ENCODE assay signal across 8 cellular contexts in the genomic region with DNA sequence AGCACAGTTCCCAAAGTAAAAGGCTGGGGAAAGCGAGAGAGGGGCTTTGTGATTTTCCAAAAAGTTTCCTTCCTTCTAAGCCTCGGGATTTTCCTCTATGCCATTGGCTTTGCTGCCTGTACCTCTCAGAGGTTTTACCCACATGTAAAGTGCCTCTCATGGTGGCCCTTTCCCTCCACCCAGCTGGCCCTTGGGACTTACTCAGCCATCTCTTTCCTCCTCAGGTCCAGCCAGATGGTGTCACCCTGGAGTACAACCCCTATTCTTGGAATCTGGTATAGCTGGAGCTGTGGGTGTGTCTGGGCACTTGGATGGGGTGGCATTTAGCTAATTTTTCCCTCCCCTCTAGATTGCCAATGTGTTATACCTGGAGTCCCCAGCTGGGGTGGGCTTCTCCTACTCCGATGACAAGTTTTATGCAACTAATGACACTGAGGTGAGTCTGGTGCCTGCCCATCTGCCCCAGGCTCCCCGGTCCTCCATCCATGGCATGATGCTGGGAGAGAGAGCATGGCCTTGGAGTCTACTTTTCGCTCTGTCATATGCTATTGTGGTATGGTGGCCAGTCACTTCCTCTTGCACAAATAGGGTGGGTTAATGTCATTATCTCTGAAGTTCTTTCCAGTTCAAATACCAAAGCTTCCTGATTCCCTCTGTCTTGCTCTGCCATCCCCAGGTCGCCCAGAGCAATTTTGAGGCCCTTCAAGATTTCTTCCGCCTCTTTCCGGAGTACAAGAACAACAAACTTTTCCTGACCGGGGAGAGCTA. TPM values are rescaled to one million over a fixed set of nuclear protein-coding genes. Genes with fewer than 3 reads are reported as not detected.
DNase-seq lines count a peak whose midpoint lies in the region; ATAC-seq and TF ChIP-seq lines count a peak whose summit lies in the region.

No MANE protein-coding gene starts in this region.

- peak overlapping the region; percentile 81 for H3K27ac ChIP-seq in Panc1 (ENCODE audit: low read length)
- H3K27ac ChIP-seq in effector memory CD4-positive, alpha-beta T cell (ENCODE audit: insufficient read depth, low read length, poor library complexity, severe bottlenecking): peak overlapping the region; percentile 63

- peaks cover 12% of the 10 kb centered on the region for H3K4me1 ChIP-seq in Panc1 (ENCODE audit: control insufficient read depth, insufficient read depth, low read length)
- peaks cover 14% of the 10 kb centered on the region for H3K4me1 ChIP-seq in effector memory CD4-positive, alpha-beta T cell (ENCODE audit: control insufficient read depth, insufficient read depth, low read length, poor library complexity, severe bottlenecking)

- H3K27me3 Mint-ChIP-seq in activated T-cell treated with anti-CD3 and anti-CD28 coated beads, Interleukin-2, amount 50 U/mL, for 4 hours (ENCODE audit: low read depth): no peaks in the 10 kb centered on the region
- H3K27me3 Mint-ChIP-seq in naive B cell: no peaks in the 10 kb centered on the region

- CTCF ChIA-PET in Panc1 (lab: Charles Lee): interaction anchor here (1.7 kb wide), 1 partner anchor 13 kb away, joined by 4 read pairs; no protein-coding TSS in a partner anchor

- no peaks in the 10 kb centered on the region for H3K9me3 Mint-ChIP-seq in activated T-cell treated with anti-CD3 and anti-CD28 coated beads, Interleukin-2, amount 50 U/mL, for 4 hours
- H3K9me3 Mint-ChIP-seq in naive B cell: no peaks in the 10 kb centered on the region

- peak overlapping the region in 5 of 6 donors; percentile 46 to 93 (median 74) for H3K27ac Mint-ChIP-seq in naive B cell

- H3K27me3 ChIP-seq in Panc1 (ENCODE audit: control insufficient read depth, insufficient read depth, low read length): no peaks in the 10 kb centered on the region
- no peaks in the 10 kb centered on the region for H3K27me3 ChIP-seq in effector memory CD4-positive, alpha-beta T cell (replicated peaks; ENCODE audit: control insufficient read depth, insufficient read depth, low read length, poor library complexity, severe bottlenecking)

- intact Hi-C loops in Panc1 (cut with micrococcal nuclease; ENCODE audit: unreplicated experiment): no loop called here

- peaks cover 8% of the 10 kb centered on the region for H3K36me3 Mint-ChIP-seq in activated T-cell treated with anti-CD3 and anti-CD28 coated beads, Interleukin-2, amount 50 U/mL, for 4 hours (ENCODE audit: insufficient read depth)
- peaks cover 0 to 5% of the 10 kb centered on the region in 2 donors for H3K36me3 Mint-ChIP-seq in naive B cell

- BruUV-seq in Panc1 (replicated peaks; lab: Mats Ljungman, UMichigan): TSS peak; percentile 61

- in situ Hi-C loops in Panc1 (cut with HindIII; ENCODE audit: low pct_unique_long_range_greater_than_20kb, low sequenced_read_pairs): no loop called here

- no peaks in the 10 kb centered on the region for H3K9me3 ChIP-seq in Panc1 (ENCODE audit: control insufficient read depth, insufficient read depth, low read depth, low read length)
- H3K9me3 ChIP-seq in effector memory CD4-positive, alpha-beta T cell (ENCODE audit: control insufficient read depth, low read length): no peaks in the 10 kb centered on the region

- POLR2A ChIA-PET in Panc1 (lab: Charles Lee): no interaction called here

- H3K4me3 ChIP-seq in Panc1 (ENCODE audit: low read depth in 2 of 2, low read length in 2 of 2): peak overlapping the region; percentile 68 to 74
- peak overlapping the region; percentile 82 for H3K4me3 ChIP-seq in effector memory CD4-positive, alpha-beta T cell (ENCODE audit: insufficient read depth, low read depth, low read length, poor library complexity, severe bottlenecking)

- ATAC-seq in activated T-cell treated with anti-CD3 and anti-CD28 coated beads, Interleukin-2, amount 50 U/mL, for 4 hours: no peak
- ATAC-seq in Panc1 (peak; percentile 54), naive B cell (ENCODE audit: low read depth in 2 of 2) (no peak), HG03439 (IDR thresholded peaks at IDR 0.05; ENCODE audit: unreplicated experiment) (no peak), GM19395 (IDR thresholded peaks at IDR 0.05; ENCODE audit: unreplicated experiment) (no peak)

- H3K36me3 ChIP-seq in Panc1 (ENCODE audit: control insufficient read depth, insufficient read depth, low read length): peaks cover 3% of the 10 kb centered on the region; the same call in 1 of the 2 replicates
- H3K36me3 ChIP-seq in effector memory CD4-positive, alpha-beta T cell (ENCODE audit: control insufficient read depth, insufficient read depth, low read length): peaks cover 13% of the 10 kb centered on the region

- no peak for DNase-seq in activated T-cell treated with anti-CD3 and anti-CD28 coated beads, Interleukin-2, amount 50 U/mL, for 4 hours
- DNase-seq in activated T-cell treated with anti-CD3 and anti-CD28 coated beads for 4 hours: no peak
- DNase-seq in Panc1 (ENCODE audit: low read depth, low spot score): no peak
- DNase-seq in effector memory CD4-positive, alpha-beta T cell: no peak
- no peak for DNase-seq in naive B cell
- DNase-seq in NCI-H1048 (lab: John Stamatoyannopoulos, UW): no peak

- no peak; the same call in 1 of the 2 replicates for TF ChIP-seq CTCF in Panc1 (IDR thresholded peaks at IDR 0.05)

- peaks cover 35% of the 10 kb centered on the region for H3K4me1 Mint-ChIP-seq in activated T-cell treated with anti-CD3 and anti-CD28 coated beads, Interleukin-2, amount 50 U/mL, for 4 hours (ENCODE audit: low read depth)
- peaks cover 21 to 32% (median 29%) of the 10 kb centered on the region in 3 donors for H3K4me1 Mint-ChIP-seq in naive B cell

- peak overlapping the region; percentile 89 for H3K4me3 Mint-ChIP-seq in activated T-cell treated with anti-CD3 and anti-CD28 coated beads, Interleukin-2, amount 50 U/mL, for 4 hours
- peak overlapping the region; percentile 91 to 98 (median 95) for H3K4me3 Mint-ChIP-seq in naive B cell

RNA-seq across cellular contexts. Expression of a gene that starts 1.1 kb away (rescaled TPM):
- 10 to 100 TPM; 56.5 to 63.1 (median 57.3) TPM for total RNA-seq in activated T-cell treated with anti-CD3 and anti-CD28 coated beads, Interleukin-2, amount 50 U/mL, for 4 hours
- 232 TPM for total RNA-seq in Panc1 (2021; ENCODE audit: unreplicated experiment)
- polyA plus RNA-seq in Panc1 (2012; ENCODE audit: insufficient read length): 267 TPM
- 10 to 100 TPM; 28.6 to 46.5 (median 42.3) TPM for polyA plus RNA-seq in naive B cell (ENCODE audit: low read depth in 6 of 6)

RNA-seq across cellular contexts. Expression of a gene that starts 1.2 kb away (rescaled TPM):
- total RNA-seq in activated T-cell treated with anti-CD3 and anti-CD28 coated beads, Interleukin-2, amount 50 U/mL, for 4 hours: 1 to 10 TPM; 1.3 TPM
- total RNA-seq in Panc1 (2021; ENCODE audit: unreplicated experiment): 3.0 TPM
- polyA plus RNA-seq in Panc1 (2012; ENCODE audit: insufficient read length): 4.1 TPM
- polyA plus RNA-seq in naive B cell (ENCODE audit: low read depth in 6 of 6): 1 to 10 TPM in 3 of 6 donors, under 1 TPM in 2, not detected in 1; 0.69 to 2.4 (median 1.1) TPM

RNA-seq across cellular contexts. Expression of a gene that starts 4.8 kb away (rescaled TPM):
- under 1 TPM; 0.63 to 0.73 (median 0.73) TPM for total RNA-seq in activated T-cell treated with anti-CD3 and anti-CD28 coated beads, Interleukin-2, amount 50 U/mL, for 4 hours
- 1.8 TPM for total RNA-seq in Panc1 (2021; ENCODE audit: unreplicated experiment)
- 0.99 TPM for polyA plus RNA-seq in Panc1 (2012; ENCODE audit: insufficient read length)
- not detected for polyA plus RNA-seq in naive B cell (ENCODE audit: low read depth in 6 of 6)

RNA-seq across cellular contexts. Expression of a gene that starts 11.2 kb away (rescaled TPM):
- 10 to 100 TPM; 10.8 to 11.9 (median 10.9) TPM for total RNA-seq in activated T-cell treated with anti-CD3 and anti-CD28 coated beads, Interleukin-2, amount 50 U/mL, for 4 hours
- total RNA-seq in Panc1 (2021; ENCODE audit: unreplicated experiment): 13.4 TPM
- 10.5 TPM for polyA plus RNA-seq in Panc1 (2012; ENCODE audit: insufficient read length)
- 10 to 100 TPM in 1 of 6 donors, 1 to 10 TPM in 4, not detected in 1; 3.0 to 11.6 (median 4.7) TPM for polyA plus RNA-seq in naive B cell (ENCODE audit: low read depth in 6 of 6)

RNA-seq across cellular contexts. Expression of a gene that starts 19.7 kb away (rescaled TPM):
- total RNA-seq in activated T-cell treated with anti-CD3 and anti-CD28 coated beads, Interleukin-2, amount 50 U/mL, for 4 hours: 1 to 10 TPM; 3.1 to 4.2 (median 3.3) TPM
- 17.7 TPM for total RNA-seq in Panc1 (2021; ENCODE audit: unreplicated experiment)
- polyA plus RNA-seq in Panc1 (2012; ENCODE audit: insufficient read length): 73.4 TPM
- 10 to 100 TPM in 1 of 6 donors, 1 to 10 TPM in 4, under 1 TPM in 1; 0.66 to 10.2 (median 5.1) TPM for polyA plus RNA-seq in naive B cell (ENCODE audit: low read depth in 6 of 6)
